ENCODE assay signal across 18 cellular contexts in the genomic region with DNA sequence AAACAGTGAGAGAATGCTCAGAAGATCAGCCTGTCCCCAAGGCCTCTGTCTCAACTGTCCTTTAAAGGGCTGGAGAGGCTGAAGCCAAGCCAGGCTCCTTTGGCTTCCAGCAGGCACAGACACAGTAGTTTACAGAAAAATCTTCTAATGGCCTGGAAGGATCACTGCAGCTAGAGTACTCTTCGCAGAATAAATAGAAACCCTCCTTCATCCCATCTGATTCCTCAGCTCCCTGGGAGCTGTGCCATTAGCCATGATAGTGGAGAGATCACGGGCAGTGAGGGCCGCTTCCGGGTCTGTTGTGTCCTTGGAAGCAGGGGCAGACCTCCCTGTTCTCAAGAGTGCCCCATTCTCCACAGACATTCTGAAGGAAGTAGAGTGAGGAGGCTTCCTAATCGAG.
A peak's percentile ranks its signal among the peaks of the same experiment; 100 is the strongest.
DNase-seq lines count a peak whose midpoint lies in the region; ATAC-seq, FAIRE-seq and TF ChIP-seq lines count a peak whose summit lies in the region.
"Had no signal": no experiment of that assay in that cellular context is flagged by ENCODE, and none has a peak within 500 bp of the region (broad histone marks: within the 10 kb centered on the region; RNA-seq: fewer than 3 reads in every experiment).

No MANE protein-coding gene starts in this region.

- H3K27me3 Mint-ChIP-seq in chondrocyte (ENCODE audit: low read depth) (no peaks in the 10 kb centered on the region), osteocyte (ENCODE audit: unreplicated experiment) (no peaks in the 10 kb centered on the region)
- no peaks in the 10 kb centered on the region for H3K27me3 Mint-ChIP-seq in stimulated activated memory B cell treated with anti-CD40 and anti-IgM and Interleukin-4, amounts not matched to agents 10 μg/mL and 1 μg/mL and 100 μg/mL, for 72 hours

- H3K4me1 Mint-ChIP-seq in chondrocyte (ENCODE audit: low read depth): peaks cover 72% of the 10 kb centered on the region
- H3K4me1 Mint-ChIP-seq in osteocyte (ENCODE audit: unreplicated experiment): peaks cover 39% of the 10 kb centered on the region
- H3K4me1 Mint-ChIP-seq in stimulated activated memory B cell treated with anti-CD40 and anti-IgM and Interleukin-4, amounts not matched to agents 10 μg/mL and 1 μg/mL and 100 μg/mL, for 72 hours: peaks cover 17% of the 10 kb centered on the region

- H3K4me3 Mint-ChIP-seq in chondrocyte (ENCODE audit: unreplicated experiment) (no peak overlapping the region), osteocyte (ENCODE audit: unreplicated experiment) (no peak overlapping the region)
- no peak overlapping the region for H3K4me3 Mint-ChIP-seq in stimulated activated memory B cell treated with anti-CD40 and anti-IgM and Interleukin-4, amounts not matched to agents 10 μg/mL and 1 μg/mL and 100 μg/mL, for 72 hours
- H3K4me3 Mint-ChIP-seq: activated CD4-positive, alpha-beta memory T cell treated with anti-CD3 and anti-CD28 coated beads, Interleukin-2, amount 10 ng/mL, durations not matched to agents 7 days and 5 days had no signal

- DNase-seq in Ammon's horn (ENCODE audit: low spot score): peak; percentile 8
- no peak for DNase-seq in chondrocyte (ENCODE audit: low spot score)
- DNase-seq in left ventricle myocardium superior: peak; percentile 65
- no peak for DNase-seq in osteocyte (ENCODE audit: extremely low spot score, unreplicated experiment)
- no peak for DNase-seq in GM19239 (ENCODE audit: insufficient read length, low spot score)
- DNase-seq: activated CD4-positive, alpha-beta memory T cell treated with anti-CD3 and anti-CD28 coated beads, Interleukin-2, amount 10 ng/mL, durations not matched to agents 7 days and 5 days; activated naive CD4-positive, alpha-beta T cell; midbrain; NCI-H1105; NCI-H526 treated with DMSO at 0.1 percent for 48 hours; SHP77 treated with DMSO at 0.1 percent for 48 hours; sigmoid colon; stimulated activated naive CD8-positive, alpha-beta T cell treated with anti-CD3 and anti-CD28 coated beads, Interleukin-15, Interleukin-2, amounts not matched to agents 100 U/mL and 50 U/mL, for 24 hours; uterus had no signal

- no peak for TF ChIP-seq CTCF in chondrocyte (IDR thresholded peaks at IDR 0.05)
- no peak for TF ChIP-seq CTCF in osteocyte (IDR thresholded peaks at IDR 0.05)

- FAIRE-seq in GM19239 (lab: Jason Lieb, UNC): no peak
- FAIRE-seq: HTR-8/SVneo had no signal

- intact Hi-C loops in left ventricle myocardium superior (cut with micrococcal nuclease): no loop called here

- H3K27ac Mint-ChIP-seq in chondrocyte (ENCODE audit: unreplicated experiment) (peak overlapping the region; percentile 75), osteocyte (ENCODE audit: unreplicated experiment) (peak overlapping the region; percentile 73)
- no peak overlapping the region for H3K27ac Mint-ChIP-seq in stimulated activated memory B cell treated with anti-CD40 and anti-IgM and Interleukin-4, amounts not matched to agents 10 μg/mL and 1 μg/mL and 100 μg/mL, for 72 hours
- H3K27ac Mint-ChIP-seq: activated CD4-positive, alpha-beta memory T cell treated with anti-CD3 and anti-CD28 coated beads, Interleukin-2, amount 10 ng/mL, durations not matched to agents 7 days and 5 days had no signal

- H3K9me3 Mint-ChIP-seq in chondrocyte (ENCODE audit: low read depth) (no peaks in the 10 kb centered on the region), osteocyte (ENCODE audit: unreplicated experiment) (no peaks in the 10 kb centered on the region)
- H3K9me3 Mint-ChIP-seq in stimulated activated memory B cell treated with anti-CD40 and anti-IgM and Interleukin-4, amounts not matched to agents 10 μg/mL and 1 μg/mL and 100 μg/mL, for 72 hours: no peaks in the 10 kb centered on the region
- H3K9me3 Mint-ChIP-seq: activated CD4-positive, alpha-beta memory T cell treated with anti-CD3 and anti-CD28 coated beads, Interleukin-2, amount 10 ng/mL, durations not matched to agents 7 days and 5 days had no signal

- H3K36me3 Mint-ChIP-seq in chondrocyte (ENCODE audit: low read depth) (peaks cover 68% of the 10 kb centered on the region), osteocyte (ENCODE audit: unreplicated experiment) (peaks cover 83% of the 10 kb centered on the region)
- peaks cover 63% of the 10 kb centered on the region for H3K36me3 Mint-ChIP-seq in stimulated activated memory B cell treated with anti-CD40 and anti-IgM and Interleukin-4, amounts not matched to agents 10 μg/mL and 1 μg/mL and 100 μg/mL, for 72 hours

- ATAC-seq in left ventricle myocardium superior (peak; percentile 91), esophagus mucosa (no peak), GM19463 (IDR thresholded peaks at IDR 0.05; ENCODE audit: unreplicated experiment) (no peak)
- ATAC-seq in stimulated activated memory B cell treated with anti-CD40 and anti-IgM and Interleukin-4, amounts not matched to agents 10 μg/mL and 1 μg/mL and 100 μg/mL, for 72 hours: no peak
- ATAC-seq: stimulated activated naive CD8-positive, alpha-beta T cell treated with anti-CD3 and anti-CD28 coated beads, Interleukin-15, Interleukin-2, amounts not matched to agents 100 U/mL and 50 U/mL, for 24 hours had no signal

Comparison
In these comparisons a context has a peak if more than half of its experiments do, and no peak if none do; other contexts are left out.
1. DNase-seq: peak in Ammon's horn (single experiment) and left ventricle myocardium superior (single experiment); none in chondrocyte (single experiment), osteocyte (single experiment) and GM19239 (single experiment).